In the genomic region with DNA sequence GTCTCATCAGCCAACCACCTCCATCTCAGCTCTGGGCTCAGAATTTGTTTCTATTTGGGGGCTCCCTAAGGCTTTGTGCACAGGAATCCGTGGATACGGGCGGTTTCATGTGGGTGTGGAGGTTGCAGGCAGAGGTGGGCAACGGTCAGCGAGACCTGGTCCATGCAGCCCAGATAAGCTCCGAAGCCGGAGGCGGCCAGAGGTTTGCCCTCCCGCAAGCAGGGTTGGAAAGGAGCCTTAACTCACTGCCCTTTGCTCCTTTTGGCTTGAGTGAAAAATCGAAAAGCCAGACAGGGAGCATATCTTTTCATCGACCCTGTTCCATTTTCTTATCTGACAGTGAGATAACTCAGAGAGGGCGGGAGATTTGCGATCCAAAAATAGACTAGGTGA, we compare ENCODE assay signal across 19 cellular contexts. TPM values are rescaled to one million over a fixed set of nuclear protein-coding genes. Genes with fewer than 3 reads are reported as not detected.
DNase-seq lines count a peak whose midpoint lies in the region; ATAC-seq and TF ChIP-seq lines count a peak whose summit lies in the region.
"Had no signal": no experiment of that assay in that cellular context is flagged by ENCODE, and none has a peak within 500 bp of the region (broad histone marks: within the 10 kb centered on the region; RNA-seq: fewer than 3 reads in every experiment).

No MANE protein-coding gene starts in this region.

- no peak overlapping the region for H3K27ac Mint-ChIP-seq in activated naive CD4-positive, alpha-beta T cell treated with anti-CD3 and anti-CD28 coated beads for 36 hours

- WGBS in smooth muscle cell (ENCODE audit: low lambda C conversion rate) = 14% methylated on average over 13 of the region's 13 CpGs
- 14 to 17% (median 16%) methylated on average over 13 of the region's 13 CpGs for WGBS in psoas muscle, 3 donors

- H3K27ac ChIP-seq in coronary artery = no peak overlapping the region
- no peak overlapping the region for H3K27ac ChIP-seq in smooth muscle cell (ENCODE audit: low read depth)
- no peak overlapping the region for H3K27ac ChIP-seq in psoas muscle
- H3K27ac ChIP-seq: testis had no signal

- H3K4me1 ChIP-seq in NT2/D1 (ENCODE audit: insufficient read depth, insufficient read length) = no peaks in the 10 kb centered on the region
- H3K4me1 ChIP-seq in smooth muscle cell (ENCODE audit: low read depth) = peaks cover 26% of the 10 kb centered on the region
- peaks cover 5% of the 10 kb centered on the region for H3K4me1 ChIP-seq in psoas muscle
- H3K4me1 ChIP-seq: BE2C had no signal

- no peaks in the 10 kb centered on the region for H3K9me3 Mint-ChIP-seq in activated naive CD4-positive, alpha-beta T cell treated with anti-CD3 and anti-CD28 coated beads for 36 hours

- no peak overlapping the region for H2AFZ ChIP-seq in smooth muscle cell (ENCODE audit: low read depth)

- H3K4me1 Mint-ChIP-seq in activated naive CD4-positive, alpha-beta T cell treated with anti-CD3 and anti-CD28 coated beads for 36 hours (ENCODE audit: low read depth) = no peaks in the 10 kb centered on the region

- H3K36me3 Mint-ChIP-seq in activated naive CD4-positive, alpha-beta T cell treated with anti-CD3 and anti-CD28 coated beads for 36 hours (ENCODE audit: low read depth) = no peaks in the 10 kb centered on the region

- no peaks in the 10 kb centered on the region for H3K36me3 ChIP-seq in NT2/D1 (ENCODE audit: insufficient read depth, insufficient read length, low read length)
- no peaks in the 10 kb centered on the region for H3K36me3 ChIP-seq in smooth muscle cell (ENCODE audit: low read depth)
- no peaks in the 10 kb centered on the region for H3K36me3 ChIP-seq in psoas muscle (ENCODE audit: insufficient read depth in 1 of 2, low read depth in 1 of 2)
- H3K36me3 ChIP-seq: BE2C had no signal

- no peaks in the 10 kb centered on the region for H4K20me1 ChIP-seq in smooth muscle cell (ENCODE audit: low read depth)

- peaks cover 28% of the 10 kb centered on the region for H3K27me3 ChIP-seq in NT2/D1 (ENCODE audit: insufficient read depth, insufficient read length)
- peaks cover 75% of the 10 kb centered on the region for H3K27me3 ChIP-seq in smooth muscle cell (ENCODE audit: low read depth)
- peaks cover 0 to 15% (median 10%) of the 10 kb centered on the region in 3 donors for H3K27me3 ChIP-seq in psoas muscle (ENCODE audit: insufficient read depth in 3 of 3, low read length in 2 of 3)
- H3K27me3 ChIP-seq: testis had no signal

- H3K27me3 Mint-ChIP-seq in activated naive CD4-positive, alpha-beta T cell treated with anti-CD3 and anti-CD28 coated beads for 36 hours (ENCODE audit: low read depth) = peaks cover 27% of the 10 kb centered on the region

- intact Hi-C loops in activated naive CD4-positive, alpha-beta T cell treated with anti-CD3 and anti-CD28 coated beads for 36 hours (cut with micrococcal nuclease) = no loop called here
- intact Hi-C loops in psoas muscle (cut with DNase I) = no loop called here

- H3K79me2 ChIP-seq in smooth muscle cell (ENCODE audit: low read depth) = no peaks in the 10 kb centered on the region

- no peak for TF ChIP-seq CTCF in coronary artery (IDR thresholded peaks at IDR 0.05)
- TF ChIP-seq CTCF in smooth muscle cell (IDR thresholded peaks at IDR 0.05; ENCODE audit: borderline replicate concordance, insufficient read depth, poor library complexity, severe bottlenecking) = no peak
- no peak for TF ChIP-seq CTCF in psoas muscle (IDR thresholded peaks at IDR 0.05)

- DNase-seq in NT2/D1 (ENCODE audit: low read depth, low spot score) = no peak
- no peak for DNase-seq in coronary artery (ENCODE audit: low spot score)
- peak; percentile 48 for DNase-seq in left lobe of liver (ENCODE audit: low spot score)
- DNase-seq in smooth muscle cell (lab: John Stamatoyannopoulos, UW; ENCODE audit: unreplicated experiment) = no peak
- DNase-seq in activated naive CD4-positive, alpha-beta T cell treated with anti-CD3 and anti-CD28 coated beads for 36 hours = no peak
- no peak for DNase-seq in NK-92 treated with Interleukin-12 subunit alpha and Interleukin-12 subunit beta, amount 100 ng/mL, for 24 hours (lab: John Stamatoyannopoulos, UW)
- DNase-seq in psoas muscle = no peak
- DNase-seq: activated CD8-positive, alpha-beta memory T cell treated with anti-CD3 and anti-CD28 coated beads, Interleukin-2, amount 50 U/mL, for 4 hours; activated naive CD4-positive, alpha-beta T cell; BE2C; foreskin fibroblast; KG1; NCI-H1105 treated with DMSO at 0.1 percent for 48 hours; NCI-H2171 treated with DMSO at 0.1 percent for 48 hours; testis had no signal

- H3K9ac ChIP-seq in NT2/D1 (ENCODE audit: insufficient read length, low read depth) (peak overlapping the region; percentile 36), smooth muscle cell (ENCODE audit: low read depth) (no peak overlapping the region)

- H3K4me3 Mint-ChIP-seq in activated naive CD4-positive, alpha-beta T cell treated with anti-CD3 and anti-CD28 coated beads for 36 hours = no peak overlapping the region

- H3K9me3 ChIP-seq in NT2/D1 (ENCODE audit: insufficient read depth, low read length) (no peaks in the 10 kb centered on the region), smooth muscle cell (replicated peaks; ENCODE audit: low read depth) (no peaks in the 10 kb centered on the region), psoas muscle (no peaks in the 10 kb centered on the region)
- H3K9me3 ChIP-seq: BE2C, testis had no signal

- CTCF ChIA-PET in activated naive CD4-positive, alpha-beta T cell treated with anti-CD3 and anti-CD28 coated beads for 36 hours (lab: Charles Lee) = no interaction called here

- H3K4me3 ChIP-seq in NT2/D1 (ENCODE audit: insufficient read length, low read depth) = peak overlapping the region; percentile 57
- H3K4me3 ChIP-seq in coronary artery = peak overlapping the region; percentile 55
- H3K4me3 ChIP-seq in smooth muscle cell = no peak overlapping the region
- H3K4me3 ChIP-seq in psoas muscle = no peak overlapping the region

- H3F3A ChIP-seq in smooth muscle cell (ENCODE audit: low read depth) = no peaks in the 10 kb centered on the region

- peak overlapping the region; percentile 86 for H3K4me2 ChIP-seq in smooth muscle cell

- ATAC-seq in left lobe of liver (peak; percentile 76), GM19324 (IDR thresholded peaks at IDR 0.05; ENCODE audit: low FRiP score, unreplicated experiment) (no peak), psoas muscle (no peak)

RNA-seq across cellular contexts. Expression of a gene that starts 1.5 kb away (rescaled TPM):
- total RNA-seq in left lobe of liver = not detected
- total RNA-seq in smooth muscle cell = not detected in 2 replicates
- polyA plus RNA-seq in smooth muscle cell = 0.06 and 0.35 TPM in 2 replicates
- not detected for total RNA-seq in activated naive CD4-positive, alpha-beta T cell treated with anti-CD3 and anti-CD28 coated beads for 36 hours
- total RNA-seq in psoas muscle = not detected
- polyA plus RNA-seq in psoas muscle = under 1 TPM in 1 of 3 donors, not detected in 2; 0.03 TPM
- total RNA-seq: mononuclear cell; pulmonary artery endothelial cell; T-helper 2 cell treated with Interferon-gamma antibody and Interleukin-4, amounts not matched to agents 100 ng/mL and 5 ng/mL, for 36 hours had no signal

Comparison
In these comparisons a context has a peak if more than half of its experiments do, and no peak if none do; other contexts are left out.
1. H3K4me3 ChIP-seq: peak in NT2/D1 (single experiment) and coronary artery (single experiment); none in smooth muscle cell (single experiment) and psoas muscle (single experiment).